Comparison of ENCODE assay signal across 21 cellular contexts in the genomic region with DNA sequence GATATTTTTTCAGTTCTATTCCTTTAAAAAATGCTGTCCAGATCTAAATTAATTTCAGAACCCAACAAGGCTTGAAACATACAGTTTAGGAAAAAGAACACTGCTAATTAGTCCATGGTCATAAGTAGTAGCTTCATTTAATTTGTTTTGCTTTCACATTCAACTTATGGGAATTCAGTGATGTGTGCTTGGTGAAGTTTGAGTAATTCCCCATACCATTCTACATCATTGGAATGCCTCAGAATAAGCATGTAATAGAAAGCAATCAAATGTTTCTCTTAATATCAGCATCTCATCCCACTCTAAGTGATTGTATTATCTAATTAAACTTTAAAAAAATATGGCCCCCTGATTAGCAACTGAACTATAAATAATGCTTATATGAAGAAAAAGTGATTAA.
"Had no signal": no experiment of that assay in that cellular context is flagged by ENCODE, and none has a peak within 500 bp of the region (broad histone marks: within the 10 kb centered on the region; RNA-seq: fewer than 3 reads in every experiment).

No MANE protein-coding gene starts in this region.

- H3K4me3 ChIP-seq: heart left ventricle, spleen had no signal

- H3K27me3 ChIP-seq: heart left ventricle, right lobe of liver had no signal

- DNase-seq: activated CD4-positive, alpha-beta T cell treated with anti-CD3 and anti-CD28 coated beads for 4 hours; activated CD8-positive, alpha-beta memory T cell treated with anti-CD3 and anti-CD28 coated beads, Interleukin-2, amount 50 U/mL, for 4 hours; activated CD8-positive, alpha-beta T cell treated with anti-CD3 and anti-CD28 coated beads for 36 hours; activated gamma-delta T cell treated with Interleukin-2 at 50 U/mL for 16 hours; activated naive CD8-positive, alpha-beta T cell treated with anti-CD3 and anti-CD28 coated beads for 36 hours; activated T-cell treated with anti-CD3 and anti-CD28 coated beads, Interleukin-2, amount 50 U/mL, for 72 hours; central memory CD4-positive, alpha-beta T cell; effector memory CD4-positive, alpha-beta T cell; foreskin melanocyte; heart left ventricle; natural killer cell; occipital lobe; right lobe of liver; spleen; stimulated activated CD4-positive, alpha-beta T cell treated with anti-CD3 and anti-CD28 coated beads, Interleukin-1b, Interleukin-23, amount 100 ng/mL, for 48 hours; stimulated activated naive CD4-positive, alpha-beta T cell; substantia nigra; trophoblast cell had no signal

- H3K4me3 Mint-ChIP-seq: activated CD8-positive, alpha-beta T cell treated with anti-CD3 and anti-CD28 coated beads for 36 hours; activated naive CD8-positive, alpha-beta T cell treated with anti-CD3 and anti-CD28 coated beads for 36 hours; activated T-cell treated with anti-CD3 and anti-CD28 coated beads, Interleukin-2, amount 50 U/mL, for 72 hours had no signal

- H3K36me3 ChIP-seq: heart left ventricle, right lobe of liver, spleen had no signal

- H3K27ac Mint-ChIP-seq: activated CD8-positive, alpha-beta T cell treated with anti-CD3 and anti-CD28 coated beads for 36 hours; activated naive CD8-positive, alpha-beta T cell treated with anti-CD3 and anti-CD28 coated beads for 36 hours; activated T-cell treated with anti-CD3 and anti-CD28 coated beads, Interleukin-2, amount 50 U/mL, for 72 hours; natural killer cell; progenitor cell of endocrine pancreas had no signal

- FAIRE-seq: islet of Langerhans had no signal

- H3K9me3 ChIP-seq: heart left ventricle, right lobe of liver, spleen had no signal

- H3K9me3 Mint-ChIP-seq: activated CD8-positive, alpha-beta T cell treated with anti-CD3 and anti-CD28 coated beads for 36 hours; natural killer cell had no signal

- H3K27ac ChIP-seq: epithelial cell of prostate, heart left ventricle, spleen had no signal

- H3K36me3 Mint-ChIP-seq: natural killer cell had no signal
